Comparison of ENCODE assay signal across 9 cellular contexts in genomic region chr1:3676581-3677410, GRCh38. TPM values are rescaled to one million over a fixed set of nuclear protein-coding genes. Genes with fewer than 3 reads are reported as not detected.
DNase-seq lines count a peak whose midpoint lies in the region; ATAC-seq and TF ChIP-seq lines count a peak whose summit lies in the region.
"Had no signal": no experiment of that assay in that cellular context is flagged by ENCODE, and none has a peak within 500 bp of the region (broad histone marks: within the 10 kb centered on the region; RNA-seq: fewer than 3 reads in every experiment).

No MANE protein-coding gene starts in this region.

- BruUV-seq in mammary epithelial cell (replicated peaks; lab: Mats Ljungman, UMichigan) = no TSS peak

- in situ Hi-C loops in mammary epithelial cell (cut with MboI; ENCODE audit: low sequenced_read_pairs in 2 of 2) = no loop called here

- TF ChIP-seq CTCF in left ventricle myocardium inferior (IDR thresholded peaks at IDR 0.05; ENCODE audit: borderline replicate concordance) = no peak
- peak; percentile 31 for TF ChIP-seq CTCF in NB4 (IDR thresholded peaks at IDR 0.05; ENCODE audit: low read depth, low read length)
- no peak for TF ChIP-seq CTCF in mammary epithelial cell (conservative IDR thresholded peaks at IDR 0.05 in 1 of 2, IDR thresholded peaks at IDR 0.05 in 1 of 2; ENCODE audit: extremely low read depth in 1 of 2, insufficient read depth in 1 of 2, low read depth in 1 of 2, low read length in 2 of 2)

- DNase-seq in left ventricle myocardium superior (peak; percentile 14), left ventricle myocardium inferior (no peak), NB4 (ENCODE audit: low read depth) (peak; percentile 86), aorta (peak in 1 of 2 donors; percentile 43), HEK293T (ENCODE audit: extremely low spot score) (no peak), iPS-NIHi7 (ENCODE audit: extremely low spot score) (no peak), mammary epithelial cell (no peak)

- no peak overlapping the region for H2AFZ ChIP-seq in mammary epithelial cell (ENCODE audit: low read depth, low read length)

- H3K4me1 ChIP-seq in left ventricle myocardium inferior (peaks cover 9% of the 10 kb centered on the region), aorta (ENCODE audit: control insufficient read depth in 1 of 2, insufficient read depth in 2 of 2, low read length in 2 of 2) (no peaks in the 10 kb centered on the region), mammary epithelial cell (ENCODE audit: insufficient read depth, low read length) (peaks cover 17% of the 10 kb centered on the region)

- H3K79me2 ChIP-seq in mammary epithelial cell (ENCODE audit: insufficient read depth, low read length) = no peaks in the 10 kb centered on the region

- POLR2A ChIA-PET in HEK293T (lab: Yijun Ruan, JAX) = no interaction called here

- H3K9me3 ChIP-seq in left ventricle myocardium inferior (replicated peaks) = no peaks in the 10 kb centered on the region
- no peaks in the 10 kb centered on the region for H3K9me3 ChIP-seq in aorta (ENCODE audit: control insufficient read depth, low read length)
- no peaks in the 10 kb centered on the region for H3K9me3 ChIP-seq in mammary epithelial cell (replicated peaks; ENCODE audit: insufficient read depth, low read length)

- 88 to 90% methylated on average over 21 of the region's 21 CpGs for WGBS in aorta, 2 donors
- 83% methylated on average over 15 of the region's 21 CpGs for WGBS in mammary epithelial cell (ENCODE audit: low coverage, missing lambda C conversion rate)

- no peak overlapping the region for H3K4me3 ChIP-seq in left ventricle myocardium inferior
- H3K4me3 ChIP-seq in NB4 (ENCODE audit: low read depth, low read length) = peak overlapping the region; percentile 25
- H3K4me3 ChIP-seq in aorta (ENCODE audit: low read length in 2 of 2) = no peak overlapping the region
- no peak overlapping the region for H3K4me3 ChIP-seq in mammary epithelial cell (replicated peaks in 1 of 3; ENCODE audit: insufficient read depth in 1 of 3, low read depth in 2 of 3, low read length in 3 of 3)

- CTCF ChIA-PET in HEK293T (lab: Yijun Ruan, JAX) = interaction anchor here (0.6 kb wide), 1 partner anchor 573 kb away, joined by 3 read pairs; no protein-coding TSS in a partner anchor
- CTCF ChIA-PET in mammary epithelial cell (lab: Charles Lee; ENCODE audit: low non-redundant PET) = no interaction called here

- H3K27me3 ChIP-seq in left ventricle myocardium inferior (ENCODE audit: low read depth) = peaks cover 45% of the 10 kb centered on the region
- no peaks in the 10 kb centered on the region for H3K27me3 ChIP-seq in aorta (ENCODE audit: control insufficient read depth in 1 of 2, insufficient read depth in 2 of 2, low read length in 1 of 2)
- H3K27me3 ChIP-seq in mammary epithelial cell (ENCODE audit: insufficient read depth, low read length) = no peaks in the 10 kb centered on the region

- H3K4me2 ChIP-seq in mammary epithelial cell (ENCODE audit: insufficient read depth, low read depth, low read length) = no peak overlapping the region

- no peaks in the 10 kb centered on the region for H3K36me3 ChIP-seq in left ventricle myocardium inferior
- H3K36me3 ChIP-seq in aorta (ENCODE audit: control insufficient read depth in 1 of 2, insufficient read depth in 2 of 2, low read length in 1 of 2) = no peaks in the 10 kb centered on the region
- no peaks in the 10 kb centered on the region for H3K36me3 ChIP-seq in mammary epithelial cell (ENCODE audit: insufficient read depth, low read length)

- dilution Hi-C loops in mammary epithelial cell (cut with HindIII; ENCODE audit: low sequenced_read_pairs) = no loop called here

- TF ChIP-seq POLR2A in NB4 (IDR thresholded peaks at IDR 0.05; ENCODE audit: extremely low read depth, insufficient read length) = no peak

- intact Hi-C loops in left ventricle myocardium superior (cut with micrococcal nuclease) (no loop called here), left ventricle myocardium inferior (cut with micrococcal nuclease) (no loop called here), aorta (cut with DNase I) (no loop called here), mammary epithelial cell (cut with micrococcal nuclease) (no loop called here)

- H3K9ac ChIP-seq in mammary epithelial cell (ENCODE audit: insufficient read depth, low read length) = no peak overlapping the region

- H3K27ac ChIP-seq in left ventricle myocardium inferior (replicated peaks) = no peak overlapping the region
- H3K27ac ChIP-seq in aorta (ENCODE audit: low read depth in 1 of 2, low read length in 2 of 2) = no peak overlapping the region
- no peak overlapping the region for H3K27ac ChIP-seq in mammary epithelial cell (ENCODE audit: insufficient read depth, low read depth, low read length)

- no peaks in the 10 kb centered on the region for H4K20me1 ChIP-seq in mammary epithelial cell (ENCODE audit: insufficient read depth, low read length)

- ATAC-seq in left ventricle myocardium superior (no peak), HG02763 (IDR thresholded peaks at IDR 0.05; ENCODE audit: unreplicated experiment) (peak; percentile 55), aorta (ENCODE audit: low FRiP score) (peak; percentile 21)

TF ChIP-seq in HEK293T, 16 proteins besides CTCF, POLR2A, EP300 and RAD21:
- no peak for TF ChIP-seq SUZ12 (IDR thresholded peaks at IDR 0.05)
- TF ChIP-seq PKNOX1 (IDR thresholded peaks at IDR 0.05) = no peak
- no peak for TF ChIP-seq LEF1 (IDR thresholded peaks at IDR 0.05; ENCODE audit: borderline replicate concordance)
- no peak for TF ChIP-seq ARNT (IDR thresholded peaks at IDR 0.05)
- no peak for TF ChIP-seq NFRKB (IDR thresholded peaks at IDR 0.05)
- TF ChIP-seq SP1 (IDR thresholded peaks at IDR 0.05) = no peak
- TF ChIP-seq ZNF384 (IDR thresholded peaks at IDR 0.05) = no peak
- TF ChIP-seq ELF4 (IDR thresholded peaks at IDR 0.05) = no peak
- TF ChIP-seq CTBP1 (IDR thresholded peaks at IDR 0.05; ENCODE audit: borderline replicate concordance) = no peak
- no peak for TF ChIP-seq BHLHE40 (IDR thresholded peaks at IDR 0.05; ENCODE audit: borderline replicate concordance)
- no peak for TF ChIP-seq HDGF (IDR thresholded peaks at IDR 0.05; ENCODE audit: borderline replicate concordance)
- TF ChIP-seq FOXA1 (IDR thresholded peaks at IDR 0.05) = no peak
- TF ChIP-seq FOXK2 (IDR thresholded peaks at IDR 0.05) = no peak
- no peak for TF ChIP-seq TARDBP (IDR thresholded peaks at IDR 0.05)

RNA-seq across cellular contexts. Expression of gene TP73, which starts 24.5 kb away (rescaled TPM):
- 0.05 TPM for total RNA-seq in left ventricle myocardium superior
- 0.05 TPM for total RNA-seq in left ventricle myocardium inferior
- under 1 TPM in 1 of 2 donors, not detected in 1; 0.18 TPM for total RNA-seq in aorta
- under 1 TPM in 1 of 2 donors, not detected in 1; 0.38 TPM for polyA plus RNA-seq in aorta
- total RNA-seq in mammary epithelial cell = 1 to 10 TPM; 2.5 to 6.9 TPM
- polyA plus RNA-seq in mammary epithelial cell = 2.5 TPM
- polyA minus RNA-seq in mammary epithelial cell = 2.6 TPM
- total RNA-seq: CD4-positive, CD25-positive, alpha-beta regulatory T cell had no signal

RNA-seq across cellular contexts. Expression of gene WRAP73, which starts 26.9 kb away (rescaled TPM):
- 12.5 TPM for total RNA-seq in left ventricle myocardium superior
- total RNA-seq in left ventricle myocardium inferior = 12.7 TPM
- 10 to 100 TPM; 10.6 to 17.4 TPM for total RNA-seq in aorta
- polyA plus RNA-seq in aorta = 10 to 100 TPM in 1 of 2 donors, 1 to 10 TPM in 1; 5.8 to 27.8 TPM
- total RNA-seq in mammary epithelial cell = 10 to 100 TPM in 1 of 2 donors, 1 to 10 TPM in 1; 8.3 to 26.6 TPM
- polyA plus RNA-seq in mammary epithelial cell = 22.0 TPM
- polyA minus RNA-seq in mammary epithelial cell = 23.6 TPM

RNA-seq across cellular contexts. Expression of gene TPRG1L, which starts 52.0 kb away (rescaled TPM):
- 48.6 TPM for total RNA-seq in left ventricle myocardium superior
- total RNA-seq in left ventricle myocardium inferior = 54.0 TPM
- 10 to 100 TPM; 35.4 to 39.0 TPM for total RNA-seq in aorta
- 10 to 100 TPM; 42.0 to 51.0 TPM for polyA plus RNA-seq in aorta
- 10 to 100 TPM; 44.2 to 48.6 TPM for total RNA-seq in mammary epithelial cell
- polyA plus RNA-seq in mammary epithelial cell = 57.0 TPM
- 57.2 TPM for polyA minus RNA-seq in mammary epithelial cell

Comparison
In these comparisons a context has a peak if more than half of its experiments do, and no peak if none do; other contexts are left out.
1. DNase-seq: peak in left ventricle myocardium superior (single experiment) and NB4 (single experiment); none in left ventricle myocardium inferior (single experiment), HEK293T (single experiment), iPS-NIHi7 (single experiment) and mammary epithelial cell (single experiment).